In the genomic region with DNA sequence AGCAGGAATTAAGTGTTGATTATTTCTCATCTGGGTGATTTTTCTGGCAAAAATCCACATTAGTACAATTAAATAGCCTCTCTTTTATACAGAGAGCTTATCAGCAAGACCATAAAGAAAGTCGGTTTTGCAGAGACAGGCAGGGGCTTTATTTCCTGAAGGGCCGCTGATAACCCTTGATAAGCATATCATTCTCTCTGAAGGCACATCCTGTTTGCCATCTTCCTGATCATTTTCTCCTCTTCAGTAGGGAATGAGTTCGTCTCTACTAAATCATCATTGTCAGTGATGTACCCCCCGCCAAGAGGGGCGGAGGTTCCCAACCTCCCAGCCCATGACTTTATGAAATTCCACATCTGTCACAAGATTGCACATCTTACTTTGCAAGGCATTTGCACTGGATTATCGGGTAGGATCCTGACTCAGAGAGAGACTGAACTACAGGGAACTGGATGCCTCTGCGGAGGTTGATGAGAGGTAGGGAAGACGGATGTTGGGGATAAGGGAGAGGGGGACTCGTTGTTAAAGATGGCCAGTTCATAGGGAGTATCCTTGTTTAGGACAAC, we compare ENCODE assay signal across 2 cellular contexts.
A peak's percentile ranks its signal among the peaks of the same experiment; 100 is the strongest.
TF ChIP-seq lines count a peak whose summit lies in the region.

No MANE protein-coding gene starts in this region.

TF ChIP-seq in IMR-90, 13 proteins besides CTCF, POLR2A, EP300 and RAD21:
- no peak for TF ChIP-seq RCOR1 (IDR thresholded peaks at IDR 0.05; ENCODE audit: insufficient replicate concordance, low read length)
- TF ChIP-seq MAFK (IDR thresholded peaks at IDR 0.05; ENCODE audit: low read depth, low read length): no peak
- TF ChIP-seq, protein P1, sequence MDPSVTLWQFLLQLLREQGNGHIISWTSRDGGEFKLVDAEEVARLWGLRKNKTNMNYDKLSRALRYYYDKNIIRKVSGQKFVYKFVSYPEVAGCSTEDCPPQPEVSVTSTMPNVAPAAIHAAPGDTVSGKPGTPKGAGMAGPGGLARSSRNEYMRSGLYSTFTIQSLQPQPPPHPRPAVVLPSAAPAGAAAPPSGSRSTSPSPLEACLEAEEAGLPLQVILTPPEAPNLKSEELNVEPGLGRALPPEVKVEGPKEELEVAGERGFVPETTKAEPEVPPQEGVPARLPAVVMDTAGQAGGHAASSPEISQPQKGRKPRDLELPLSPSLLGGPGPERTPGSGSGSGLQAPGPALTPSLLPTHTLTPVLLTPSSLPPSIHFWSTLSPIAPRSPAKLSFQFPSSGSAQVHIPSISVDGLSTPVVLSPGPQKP (IDR thresholded peaks at IDR 0.05; ENCODE audit: borderline replicate concordance, low read depth, low read length): no peak
- no peak for TF ChIP-seq RFX5 (IDR thresholded peaks at IDR 0.05; ENCODE audit: low read depth, low read length)

TF ChIP-seq in endothelial cell of umbilical vein, 7 proteins besides CTCF, POLR2A, EP300 and RAD21:
- peak; percentile 49 for TF ChIP-seq GATA2 (IDR thresholded peaks at IDR 0.05; ENCODE audit: insufficient read depth, insufficient read length, low read depth, low read length)
- no peak for TF ChIP-seq FOS (IDR thresholded peaks at IDR 0.05; ENCODE audit: borderline replicate concordance, insufficient read depth, low read length)
- TF ChIP-seq POLR2AphosphoS5 (IDR thresholded peaks at IDR 0.05; ENCODE audit: insufficient read depth, low read depth, low read length): no peak
